In the genomic region with DNA sequence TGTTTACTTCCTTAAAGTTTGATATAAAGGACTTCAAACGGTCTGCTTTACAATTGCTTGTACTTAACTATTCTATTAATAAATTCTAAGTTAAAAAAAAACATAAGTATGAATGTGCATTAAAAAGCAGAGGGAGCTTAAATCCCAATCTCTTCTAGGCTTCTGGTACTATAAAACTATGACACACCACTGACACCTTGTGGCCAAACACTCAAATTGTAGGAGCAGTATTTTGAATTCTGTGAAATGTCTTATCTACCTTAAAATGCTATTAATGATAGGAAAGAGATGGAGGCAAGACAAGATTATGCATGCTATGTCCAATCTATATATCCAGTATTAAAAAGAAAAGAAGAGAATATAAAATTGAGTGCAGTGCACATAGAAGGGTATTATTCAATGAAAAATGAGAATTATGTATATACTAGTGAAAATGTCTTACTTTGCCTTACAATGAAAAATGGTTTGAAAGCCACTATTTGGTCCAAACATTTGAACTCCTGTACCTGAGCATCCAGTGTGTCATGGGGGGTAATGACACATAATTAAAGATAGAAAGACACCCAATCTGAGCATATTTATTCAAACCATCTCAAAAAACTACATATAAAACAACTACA, we compare ENCODE assay signal across 1 cellular context.
TF ChIP-seq lines count a peak whose summit lies in the region.

No MANE protein-coding gene starts in this region.

TF ChIP-seq in SK-N-SH, 30 proteins besides CTCF, POLR2A, EP300 and RAD21 (continued from another document):
- TF ChIP-seq, protein P1, sequence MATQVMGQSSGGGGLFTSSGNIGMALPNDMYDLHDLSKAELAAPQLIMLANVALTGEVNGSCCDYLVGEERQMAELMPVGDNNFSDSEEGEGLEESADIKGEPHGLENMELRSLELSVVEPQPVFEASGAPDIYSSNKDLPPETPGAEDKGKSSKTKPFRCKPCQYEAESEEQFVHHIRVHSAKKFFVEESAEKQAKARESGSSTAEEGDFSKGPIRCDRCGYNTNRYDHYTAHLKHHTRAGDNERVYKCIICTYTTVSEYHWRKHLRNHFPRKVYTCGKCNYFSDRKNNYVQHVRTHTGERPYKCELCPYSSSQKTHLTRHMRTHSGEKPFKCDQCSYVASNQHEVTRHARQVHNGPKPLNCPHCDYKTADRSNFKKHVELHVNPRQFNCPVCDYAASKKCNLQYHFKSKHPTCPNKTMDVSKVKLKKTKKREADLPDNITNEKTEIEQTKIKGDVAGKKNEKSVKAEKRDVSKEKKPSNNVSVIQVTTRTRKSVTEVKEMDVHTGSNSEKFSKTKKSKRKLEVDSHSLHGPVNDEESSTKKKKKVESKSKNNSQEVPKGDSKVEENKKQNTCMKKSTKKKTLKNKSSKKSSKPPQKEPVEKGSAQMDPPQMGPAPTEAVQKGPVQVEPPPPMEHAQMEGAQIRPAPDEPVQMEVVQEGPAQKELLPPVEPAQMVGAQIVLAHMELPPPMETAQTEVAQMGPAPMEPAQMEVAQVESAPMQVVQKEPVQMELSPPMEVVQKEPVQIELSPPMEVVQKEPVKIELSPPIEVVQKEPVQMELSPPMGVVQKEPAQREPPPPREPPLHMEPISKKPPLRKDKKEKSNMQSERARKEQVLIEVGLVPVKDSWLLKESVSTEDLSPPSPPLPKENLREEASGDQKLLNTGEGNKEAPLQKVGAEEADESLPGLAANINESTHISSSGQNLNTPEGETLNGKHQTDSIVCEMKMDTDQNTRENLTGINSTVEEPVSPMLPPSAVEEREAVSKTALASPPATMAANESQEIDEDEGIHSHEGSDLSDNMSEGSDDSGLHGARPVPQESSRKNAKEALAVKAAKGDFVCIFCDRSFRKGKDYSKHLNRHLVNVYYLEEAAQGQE (IDR thresholded peaks at IDR 0.05; ENCODE audit: low read depth, low read length): no peak
- TF ChIP-seq GABPA (IDR thresholded peaks at IDR 0.05; ENCODE audit: low read depth): no peak
